ENCODE assay signal across 34 cellular contexts in genomic region chr1:199753513-199753912, GRCh38.
"Had no signal": no experiment of that assay in that cellular context is flagged by ENCODE, and none has a peak within 500 bp of the region (broad histone marks: within the 10 kb centered on the region; RNA-seq: fewer than 3 reads in every experiment).

No MANE protein-coding gene starts in this region.

- H3K36me3 Mint-ChIP-seq: activated CD4-positive, alpha-beta memory T cell treated with anti-CD3 and anti-CD28 coated beads for 36 hours; activated naive CD4-positive, alpha-beta T cell treated with anti-CD3 and anti-CD28 coated beads, Interleukin-2, amount 10 ng/mL, durations not matched to agents 7 days and 5 days; activated naive CD4-positive, alpha-beta T cell treated with anti-CD3 and anti-CD28 coated beads, Interleukin-2, amount 50 U/mL, for 24 hours; activated naive CD8-positive, alpha-beta T cell; activated naive CD8-positive, alpha-beta T cell treated with anti-CD3 and anti-CD28 coated beads, Interleukin-2, amount 10 ng/mL, durations not matched to agents 7 days and 5 days; brain had no signal

- H3K27ac Mint-ChIP-seq: activated B cell treated with CpG ODN at 0.5 μM for 24 hours; activated CD4-positive, alpha-beta memory T cell treated with anti-CD3 and anti-CD28 coated beads for 36 hours; activated CD4-positive, alpha-beta T cell treated with anti-CD3 and anti-CD28 coated beads, Interleukin-2, amount 10 ng/mL, durations not matched to agents 24 days and 14 days; activated CD8-positive, alpha-beta T cell treated with anti-CD3 and anti-CD28 coated beads for 36 hours; activated naive CD4-positive, alpha-beta T cell treated with anti-CD3 and anti-CD28 coated beads, Interleukin-2, amount 10 ng/mL, durations not matched to agents 7 days and 5 days; activated naive CD4-positive, alpha-beta T cell treated with anti-CD3 and anti-CD28 coated beads, Interleukin-2, amount 50 U/mL, for 24 hours; activated naive CD8-positive, alpha-beta T cell; activated naive CD8-positive, alpha-beta T cell treated with anti-CD3 and anti-CD28 coated beads, Interleukin-2, amount 10 ng/mL, durations not matched to agents 7 days and 5 days; activated naive CD8-positive, alpha-beta T cell treated with anti-CD3 and anti-CD28 coated beads, Interleukin-2, amount 50 U/mL, for 24 hours; activated T-cell treated with anti-CD3 and anti-CD28 coated beads, Interleukin-2, amount 50 U/mL, for 24 hours; activated T-helper 2 cell treated with anti-CD3 and anti-CD28 coated beads, Interferon-gamma antibody, Interleukin-2, Interleukin-4, amounts not matched to agents 10 μg/mL and 5 μg/mL and 100 μg/mL, durations not matched to agents 14 hours and 24 hours and 36 hours; brain; T-helper 1 cell treated with Interleukin-12 subunit alpha and Interleukin-12 subunit beta and Interleukin-4 antibody, amounts not matched to agents 30 μg/mL and 1 μg/mL, for 36 hours; T-helper 2 cell treated with Interferon-gamma antibody and Interleukin-4, amounts not matched to agents 5 μg/mL and 100 μg/mL, for 36 hours had no signal

- H3K36me3 ChIP-seq: ascending aorta, cardiac muscle cell had no signal

- H3K27ac ChIP-seq: ascending aorta, cardiac muscle cell, VCaP had no signal

- H3K4me1 ChIP-seq: ascending aorta had no signal

- H3K4me1 Mint-ChIP-seq: activated B cell treated with CpG ODN at 0.5 μM for 24 hours; activated CD4-positive, alpha-beta T cell treated with anti-CD3 and anti-CD28 coated beads, Interleukin-2, amount 10 ng/mL, durations not matched to agents 24 days and 14 days; activated naive CD4-positive, alpha-beta T cell treated with anti-CD3 and anti-CD28 coated beads, Interleukin-2, amount 10 ng/mL, durations not matched to agents 7 days and 5 days; activated naive CD4-positive, alpha-beta T cell treated with anti-CD3 and anti-CD28 coated beads, Interleukin-2, amount 50 U/mL, for 24 hours; activated naive CD8-positive, alpha-beta T cell treated with anti-CD3 and anti-CD28 coated beads, Interleukin-2, amount 10 ng/mL, durations not matched to agents 7 days and 5 days; activated naive CD8-positive, alpha-beta T cell treated with anti-CD3 and anti-CD28 coated beads, Interleukin-2, amount 50 U/mL, for 24 hours; brain; central memory CD8-positive, alpha-beta T cell had no signal

- H3K9me3 ChIP-seq: ascending aorta had no signal

- H3K27me3 ChIP-seq: ascending aorta, cardiac muscle cell had no signal

- H3K4me3 Mint-ChIP-seq: activated B cell treated with CpG ODN at 0.5 μM for 24 hours; activated CD4-positive, alpha-beta memory T cell treated with anti-CD3 and anti-CD28 coated beads for 36 hours; activated CD4-positive, alpha-beta T cell treated with anti-CD3 and anti-CD28 coated beads, Interleukin-2, amount 10 ng/mL, durations not matched to agents 24 days and 14 days; activated CD8-positive, alpha-beta T cell treated with anti-CD3 and anti-CD28 coated beads for 36 hours; activated naive CD4-positive, alpha-beta T cell treated with anti-CD3 and anti-CD28 coated beads, Interleukin-2, amount 10 ng/mL, durations not matched to agents 7 days and 5 days; activated naive CD4-positive, alpha-beta T cell treated with anti-CD3 and anti-CD28 coated beads, Interleukin-2, amount 50 U/mL, for 24 hours; activated naive CD8-positive, alpha-beta T cell; activated naive CD8-positive, alpha-beta T cell treated with anti-CD3 and anti-CD28 coated beads, Interleukin-2, amount 10 ng/mL, durations not matched to agents 7 days and 5 days; activated naive CD8-positive, alpha-beta T cell treated with anti-CD3 and anti-CD28 coated beads, Interleukin-2, amount 50 U/mL, for 24 hours; activated T-cell treated with anti-CD3 and anti-CD28 coated beads, Interleukin-2, amount 50 U/mL, for 24 hours; brain; central memory CD8-positive, alpha-beta T cell; T-helper 1 cell treated with Interleukin-12 subunit alpha and Interleukin-12 subunit beta and Interleukin-4 antibody, amounts not matched to agents 30 μg/mL and 1 μg/mL, for 36 hours; T-helper 2 cell treated with Interferon-gamma antibody and Interleukin-4, amounts not matched to agents 5 μg/mL and 100 μg/mL, for 36 hours had no signal

- H3K9me3 Mint-ChIP-seq: activated B cell treated with CpG ODN at 0.5 μM for 24 hours; activated CD4-positive, alpha-beta memory T cell treated with anti-CD3 and anti-CD28 coated beads for 36 hours; activated CD4-positive, alpha-beta T cell treated with anti-CD3 and anti-CD28 coated beads, Interleukin-2, amount 10 ng/mL, durations not matched to agents 24 days and 14 days; activated CD8-positive, alpha-beta T cell treated with anti-CD3 and anti-CD28 coated beads for 36 hours; activated naive CD4-positive, alpha-beta T cell treated with anti-CD3 and anti-CD28 coated beads, Interleukin-2, amount 10 ng/mL, durations not matched to agents 7 days and 5 days; activated naive CD4-positive, alpha-beta T cell treated with anti-CD3 and anti-CD28 coated beads, Interleukin-2, amount 50 U/mL, for 24 hours; activated naive CD8-positive, alpha-beta T cell treated with anti-CD3 and anti-CD28 coated beads, Interleukin-2, amount 10 ng/mL, durations not matched to agents 7 days and 5 days; activated T-cell treated with anti-CD3 and anti-CD28 coated beads, Interleukin-2, amount 50 U/mL, for 24 hours; activated T-helper 2 cell treated with anti-CD3 and anti-CD28 coated beads, Interferon-gamma antibody, Interleukin-2, Interleukin-4, amounts not matched to agents 10 μg/mL and 5 μg/mL and 100 μg/mL, durations not matched to agents 14 hours and 24 hours and 36 hours; central memory CD8-positive, alpha-beta T cell; T-helper 1 cell treated with Interleukin-12 subunit alpha and Interleukin-12 subunit beta and Interleukin-4 antibody, amounts not matched to agents 30 μg/mL and 1 μg/mL, for 36 hours; T-helper 2 cell treated with Interferon-gamma antibody and Interleukin-4, amounts not matched to agents 5 μg/mL and 100 μg/mL, for 36 hours had no signal

- DNase-seq: activated B cell treated with CpG ODN at 0.5 μM for 24 hours; activated CD4-positive, alpha-beta memory T cell treated with anti-CD3 and anti-CD28 coated beads for 36 hours; activated CD4-positive, alpha-beta T cell treated with anti-CD3 and anti-CD28 coated beads for 4 hours; activated CD4-positive, alpha-beta T cell treated with anti-CD3 and anti-CD28 coated beads, Interleukin-2, amount 10 ng/mL, durations not matched to agents 24 days and 14 days; activated CD4-positive, alpha-beta T cell treated with anti-CD3 and anti-CD28 coated beads, Interleukin-2, amount 50 U/mL, for 1 hour; activated CD4-positive, alpha-beta T cell treated with anti-CD3 and anti-CD28 coated beads, Interleukin-2, amount 50 U/mL, for 4 hours; activated CD4-positive, CD25-positive, alpha-beta regulatory T cell treated with anti-CD3 and anti-CD28 coated beads, Interleukin-2, amount 50 U/mL, for 72 hours; activated CD8-positive, alpha-beta memory T cell treated with anti-CD3 and anti-CD28 coated beads, Interleukin-2, amount 50 U/mL, for 4 hours; activated CD8-positive, alpha-beta T cell treated with anti-CD3 and anti-CD28 coated beads for 36 hours; activated effector memory CD4-positive, alpha-beta T cell treated with Interleukin-2 at 50 U/mL for 16 hours; activated gamma-delta T cell; activated naive CD4-positive, alpha-beta T cell treated with anti-CD3 and anti-CD28 coated beads, Interleukin-2, amount 10 ng/mL, durations not matched to agents 7 days and 5 days; activated naive CD4-positive, alpha-beta T cell treated with Interleukin-2 at 50 U/mL for 16 hours; activated naive CD8-positive, alpha-beta T cell treated with anti-CD3 and anti-CD28 coated beads, Interleukin-2, amount 10 ng/mL, durations not matched to agents 7 days and 5 days; activated naive CD8-positive, alpha-beta T cell treated with anti-CD3 and anti-CD28 coated beads, Interleukin-2, amount 50 U/mL, for 24 hours; activated T-cell treated with anti-CD3 and anti-CD28 coated beads, Interleukin-2, amount 50 U/mL, for 24 hours; activated T-cell treated with anti-CD3 and anti-CD28 coated beads, Interleukin-2, amount 50 U/mL, for 48 hours; amygdala; anterior cingulate cortex; caudate nucleus; cerebellar nuclear complex; T-helper 1 cell; T-helper 2 cell; T-helper 9 cell had no signal

- H3K4me3 ChIP-seq: ascending aorta, cardiac muscle cell had no signal

- ATAC-seq: activated CD8-positive, alpha-beta T cell treated with anti-CD3 and anti-CD28 coated beads for 36 hours; activated naive CD8-positive, alpha-beta T cell treated with anti-CD3 and anti-CD28 coated beads, Interleukin-2, amount 50 U/mL, for 24 hours had no signal
